7 cellular contexts compared by ENCODE assay signal in genomic region chr17:7557825-7558543, GRCh38. TPM values are rescaled to one million over a fixed set of nuclear protein-coding genes. Genes with fewer than 3 reads are reported as not detected.
DNase-seq lines count a peak whose midpoint lies in the region; ATAC-seq and TF ChIP-seq lines count a peak whose summit lies in the region.

No MANE protein-coding gene starts in this region.

- H3K4me2 ChIP-seq in IMR-90 (ENCODE audit: low read depth, low read length) = no peak overlapping the region

- H3K4me1 ChIP-seq in IMR-90 (ENCODE audit: control insufficient read depth, insufficient read depth, low read length) = peaks cover 9% of the 10 kb centered on the region

- peak overlapping the region; percentile 58 for H2AK5ac ChIP-seq in IMR-90 (ENCODE audit: low read depth, low read length)

- H3K27me3 Mint-ChIP-seq in WTC11 (ENCODE audit: low read depth) (no peaks in the 10 kb centered on the region; the same call in 1 of the 2 replicates), nephron progenitor cell (ENCODE audit: low read depth, poor library complexity) (peaks cover 32% of the 10 kb centered on the region)

- H4K20me1 ChIP-seq in IMR-90 (ENCODE audit: insufficient read depth, low read length) = no peaks in the 10 kb centered on the region

- H2AFZ ChIP-seq in IMR-90 (replicated peaks; ENCODE audit: low read length, poor library complexity) = peak overlapping the region; percentile 92

- no peaks in the 10 kb centered on the region for H3K36me3 ChIP-seq in IMR-90 (ENCODE audit: control insufficient read depth, insufficient read depth, low read length)

- no peak for TF ChIP-seq POLR2A in IMR-90 (IDR thresholded peaks at IDR 0.05; ENCODE audit: low read depth, low read length)

- no peaks in the 10 kb centered on the region for H3K27me3 ChIP-seq in IMR-90 (ENCODE audit: control insufficient read depth, insufficient read depth, low read length)

- no peak overlapping the region; the same call in 1 of the 2 replicates for H3K14ac ChIP-seq in IMR-90 (replicated peaks; ENCODE audit: low read depth, low read length)

- no peak for TF ChIP-seq CTCF in IMR-90 (conservative IDR thresholded peaks at IDR 0.05; ENCODE audit: low read depth, low read length)
- TF ChIP-seq CTCF in WTC11 (IDR thresholded peaks at IDR 0.05) = no peak
- no peak for TF ChIP-seq CTCF in fibroblast of villous mesenchyme (IDR thresholded peaks at IDR 0.05; ENCODE audit: insufficient read depth, low read depth, low read length)
- TF ChIP-seq CTCF in nephron progenitor cell (IDR thresholded peaks at IDR 0.05) = no peak

- H2BK5ac ChIP-seq in IMR-90 (ENCODE audit: low read depth, low read length, poor library complexity, severe bottlenecking) = no peak overlapping the region

- POLR2A ChIA-PET in IMR-90 (lab: Charles Lee; ENCODE audit: unreplicated experiment) = interaction anchor here (0.6 kb wide), 2 partner anchors 8 to 340 kb away, joined by 5 to 10 read pairs; no protein-coding TSS in a partner anchor
- POLR2A ChIA-PET in WTC11 (lab: Charles Lee) = interaction anchor here (0.8 to 1.2 kb wide), 2 partner anchors 14 to 19 kb away, joined by 3 to 4 read pairs; no protein-coding TSS in a partner anchor

- DNase-seq in GM03348 (ENCODE audit: low spot score) (peak; percentile 70), IMR-90 (peak; percentile 49), WTC11 (ENCODE audit: low spot score) (peak; percentile 75), fibroblast of villous mesenchyme (ENCODE audit: low read depth) (peak; percentile 55), nephron progenitor cell (peak; percentile 47)

- peak overlapping the region; percentile 56 for H3K4ac ChIP-seq in IMR-90 (ENCODE audit: low read depth, low read length)

- peak overlapping the region; percentile 24; the same call in 1 of the 2 replicates for H3K9ac ChIP-seq in IMR-90 (ENCODE audit: low read depth, low read length)

- no peak overlapping the region for H2BK15ac ChIP-seq in IMR-90 (ENCODE audit: low read depth, low read length)

- H3K27ac ChIP-seq in IMR-90 (ENCODE audit: insufficient read depth, low read length) = peak overlapping the region; percentile 3; the same call in 1 of the 2 replicates

- dilution Hi-C loops in IMR-90 (cut with HindIII; ENCODE audit: low sequenced_read_pairs, unreplicated experiment) = no loop called here

- H4K91ac ChIP-seq in IMR-90 (ENCODE audit: insufficient read depth, low read depth, low read length) = no peak overlapping the region

- no peak for TF ChIP-seq RAD21 in IMR-90 (IDR thresholded peaks at IDR 0.05; ENCODE audit: low read length)

- no peaks in the 10 kb centered on the region for H3K9me3 ChIP-seq in IMR-90 (ENCODE audit: control insufficient read depth, insufficient read depth, low read length)

- in situ Hi-C loops in IMR-90 (cut with MboI; ENCODE audit: low sequenced_read_pairs) = loop anchor here (10.0 kb wide), 1 partner anchor 203 kb away; the partner anchor contains the start of genes KCTD11 and TMEM95

- intact Hi-C loops in IMR-90 (cut with micrococcal nuclease) = no loop called here

- ATAC-seq in IMR-90 (ENCODE audit: low read depth) = no peak
- ATAC-seq in WTC11 = peak; percentile 38
- no peak for ATAC-seq in GM18519 (IDR thresholded peaks at IDR 0.05; ENCODE audit: low FRiP score, unreplicated experiment)
- no peak for ATAC-seq in GM21360 (IDR thresholded peaks at IDR 0.05; ENCODE audit: unreplicated experiment)

- H3K9me1 ChIP-seq in IMR-90 (ENCODE audit: insufficient read depth, low read length) = no peaks in the 10 kb centered on the region

- H3K4me3 Mint-ChIP-seq in WTC11 = peak overlapping the region; percentile 57
- peak overlapping the region; percentile 48 for H3K4me3 Mint-ChIP-seq in nephron progenitor cell

- H4K8ac ChIP-seq in IMR-90 (ENCODE audit: low read depth in 2 of 2, low read length in 2 of 2) = peak overlapping the region; percentile 52 to 88; a peak in 3 of 4 replicates

- H2BK20ac ChIP-seq in IMR-90 (ENCODE audit: low read depth, low read length) = no peak overlapping the region

- H4K5ac ChIP-seq in IMR-90 (ENCODE audit: low read depth, low read length) = peak overlapping the region; percentile 72

- H3K56ac ChIP-seq in IMR-90 (ENCODE audit: extremely low read depth, insufficient read depth, low read length) = no peak overlapping the region

- CTCF ChIA-PET in IMR-90 (lab: Yijun Ruan, JAX) (no interaction called here), WTC11 (lab: Charles Lee) (interaction anchor here (0.6 to 3.3 kb wide), 24 partner anchors 8 to 521 kb away, joined by 3 to 31 read pairs (median 5); partner anchors contain the start of genes CHRNB1, FGF11, FXR2 and PLSCR3)

- peaks cover 5 to 11% of the 10 kb centered on the region in 2 experiments; a peak in 3 of 4 replicates for H3K79me1 ChIP-seq in IMR-90 (ENCODE audit: low read depth in 1 of 2, low read length in 2 of 2)

- H3K27ac Mint-ChIP-seq in WTC11 = peak overlapping the region; percentile 92
- H3K27ac Mint-ChIP-seq in nephron progenitor cell = peak overlapping the region; percentile 66

- no peak overlapping the region for H3K18ac ChIP-seq in IMR-90 (ENCODE audit: low read depth, low read length)

- no peak overlapping the region for H3K23ac ChIP-seq in IMR-90 (ENCODE audit: low read depth, low read length)

- BruUV-seq in IMR-90 (replicated peaks; lab: Mats Ljungman, UMichigan) = no TSS peak

- peaks cover 4% of the 10 kb centered on the region; the same call in 1 of the 2 replicates for H3K36me3 Mint-ChIP-seq in WTC11
- peaks cover 5% of the 10 kb centered on the region for H3K36me3 Mint-ChIP-seq in nephron progenitor cell (ENCODE audit: low read depth)

- H3K4me3 ChIP-seq in IMR-90 (ENCODE audit: insufficient read depth, low read depth, low read length) (no peak overlapping the region), fibroblast of villous mesenchyme (ENCODE audit: low read depth, low read length) (no peak overlapping the region)

- H3K9me3 Mint-ChIP-seq in WTC11 (no peaks in the 10 kb centered on the region), nephron progenitor cell (no peaks in the 10 kb centered on the region)

- peak overlapping the region; percentile 75 for H2AK9ac ChIP-seq in IMR-90 (replicated peaks; ENCODE audit: low read depth, low read length, poor library complexity)

- no peak overlapping the region; the same call in 1 of the 2 replicates for H2BK120ac ChIP-seq in IMR-90 (ENCODE audit: low read depth, low read length)

- 28% methylated on average over 3 of the region's 21 CpGs; no CpG with 5 or more reads in 1 of the 2 experiments for WGBS in IMR-90 (ENCODE audit: extremely low coverage in 2 of 2, insufficient read length in 1 of 2), 2 experiments

- peaks cover 60% of the 10 kb centered on the region for H3K4me1 Mint-ChIP-seq in WTC11
- peaks cover 59% of the 10 kb centered on the region for H3K4me1 Mint-ChIP-seq in nephron progenitor cell

TF ChIP-seq in IMR-90, 13 proteins besides CTCF, POLR2A, EP300 and RAD21 (continues in another document):
- TF ChIP-seq NFE2L2 (IDR thresholded peaks at IDR 0.05; ENCODE audit: low read depth, low read length) (no peak), CHD1 (IDR thresholded peaks at IDR 0.05; ENCODE audit: low read depth, low read length) (no peak)

TF ChIP-seq in WTC11, 78 proteins besides CTCF, POLR2A, EP300 and RAD21 (continues in another document):
- no peak for TF ChIP-seq E2F1 (CRISPR knock-in tag; IDR thresholded peaks at IDR 0.05)

RNA-seq across cellular contexts. Expression of gene TNFSF13, which starts 0.6 kb away (rescaled TPM):
- total RNA-seq in IMR-90 (2012; rRNA removed) (0.56 TPM in 1 of 2 replicates, not detected in the other), WTC11 (2021) (2.2 to 3.2 TPM (median 2.9 TPM) in 3 replicates), fibroblast of villous mesenchyme (0.43 and 0.64 TPM in 2 replicates)
- polyA plus RNA-seq in IMR-90 (2012; rRNA removed) = 0.98 and 1.3 TPM in 2 replicates
- 1.1 and 1.2 TPM in 2 replicates for polyA plus RNA-seq in IMR-90 (2012; cell fraction: cytosol; rRNA removed)
- 1.4 and 1.9 TPM in 2 replicates for polyA plus RNA-seq in IMR-90 (2012; cell fraction: nucleus; rRNA removed; ENCODE audit: low replicate concordance)

RNA-seq across cellular contexts. Expression of gene SENP3, which starts 3.7 kb away (rescaled TPM):
- total RNA-seq in IMR-90 (2012; rRNA removed) (72.8 and 120 TPM in 2 replicates), WTC11 (2021) (72.2 to 85.4 TPM (median 75.2 TPM) in 3 replicates), fibroblast of villous mesenchyme (69.9 and 75.1 TPM in 2 replicates)
- polyA plus RNA-seq in IMR-90 (2012; rRNA removed) = 74.7 and 82.4 TPM in 2 replicates
- polyA plus RNA-seq in IMR-90 (2012; cell fraction: cytosol; rRNA removed) = 37.8 and 97.7 TPM in 2 replicates
- polyA plus RNA-seq in IMR-90 (2012; cell fraction: nucleus; rRNA removed; ENCODE audit: low replicate concordance) = 35.2 and 52.7 TPM in 2 replicates

RNA-seq across cellular contexts. Expression of gene TNFSF12, which starts 9.1 kb away (rescaled TPM):
- total RNA-seq in IMR-90 (2012; rRNA removed) = 2.7 and 3.6 TPM in 2 replicates
- polyA plus RNA-seq in IMR-90 (2012; rRNA removed) = 22.0 and 23.1 TPM in 2 replicates
- 33.5 and 41.8 TPM in 2 replicates for polyA plus RNA-seq in IMR-90 (2012; cell fraction: cytosol; rRNA removed)
- polyA plus RNA-seq in IMR-90 (2012; cell fraction: nucleus; rRNA removed; ENCODE audit: low replicate concordance) = 8.7 and 15.1 TPM in 2 replicates
- total RNA-seq in WTC11 (2021) = 8.1 to 10.5 TPM (median 10.2 TPM) in 3 replicates
- 11.7 and 14.5 TPM in 2 replicates for total RNA-seq in fibroblast of villous mesenchyme

RNA-seq across cellular contexts. Expression of gene CD68, which starts 21.5 kb away (rescaled TPM):
- total RNA-seq in IMR-90 (2012; rRNA removed) (16.0 and 23.3 TPM in 2 replicates), WTC11 (2021) (0.41 to 0.87 TPM (median 0.72 TPM) in 3 replicates), fibroblast of villous mesenchyme (9.1 and 9.7 TPM in 2 replicates)
- 43.1 and 55.0 TPM in 2 replicates for polyA plus RNA-seq in IMR-90 (2012; rRNA removed)
- polyA plus RNA-seq in IMR-90 (2012; cell fraction: cytosol; rRNA removed) = 18.3 and 59.5 TPM in 2 replicates
- 2.6 and 3.5 TPM in 2 replicates for polyA plus RNA-seq in IMR-90 (2012; cell fraction: nucleus; rRNA removed; ENCODE audit: low replicate concordance)

RNA-seq across cellular contexts. Expression of gene MPDU1, which starts 25.7 kb away (rescaled TPM):
- total RNA-seq in IMR-90 (2012; rRNA removed) (142 and 149 TPM in 2 replicates), WTC11 (2021) (55.3 to 57.7 TPM (median 57.0 TPM) in 3 replicates), fibroblast of villous mesenchyme (70.5 and 101 TPM in 2 replicates)
- 135 and 152 TPM in 2 replicates for polyA plus RNA-seq in IMR-90 (2012; rRNA removed)
- polyA plus RNA-seq in IMR-90 (2012; cell fraction: cytosol; rRNA removed) = 111 and 139 TPM in 2 replicates
- 74.4 and 102 TPM in 2 replicates for polyA plus RNA-seq in IMR-90 (2012; cell fraction: nucleus; rRNA removed; ENCODE audit: low replicate concordance)
